19 cellular contexts compared by ENCODE assay signal in genomic region chr4:173469622-173470021, GRCh38.
DNase-seq lines count a peak whose midpoint lies in the region; ATAC-seq, FAIRE-seq and TF ChIP-seq lines count a peak whose summit lies in the region.
"Had no signal": no experiment of that assay in that cellular context is flagged by ENCODE, and none has a peak within 500 bp of the region (broad histone marks: within the 10 kb centered on the region; RNA-seq: fewer than 3 reads in every experiment).

No MANE protein-coding gene starts in this region.

- H3K9me1 ChIP-seq in K562 (ENCODE audit: control insufficient read depth, insufficient read depth, low read length): no peaks in the 10 kb centered on the region

- intact Hi-C loops in K562 (cut with micrococcal nuclease): no loop called here

- H3K4me3 Mint-ChIP-seq in glutamatergic neuron (ENCODE audit: unreplicated experiment): no peak overlapping the region
- H3K4me3 Mint-ChIP-seq: CD4-positive, alpha-beta memory T cell; HFFc6 had no signal

- no peaks in the 10 kb centered on the region for H3K36me3 Mint-ChIP-seq in glutamatergic neuron (ENCODE audit: unreplicated experiment)
- H3K36me3 Mint-ChIP-seq: CD4-positive, alpha-beta memory T cell had no signal

- peak overlapping the region; percentile 66 for H2AFZ ChIP-seq in K562 (ENCODE audit: low read depth, low read length)

- H3K9me3 ChIP-seq in K562 (replicated peaks; ENCODE audit: control insufficient read depth, insufficient read depth, low read depth, low read length) (no peaks in the 10 kb centered on the region), right atrium auricular region (no peaks in the 10 kb centered on the region)
- H3K9me3 ChIP-seq: HAP-1 had no signal

- in situ Hi-C loops in K562 (cut with MboI): no loop called here

- TF ChIP-seq POLR2A in K562 (conservative IDR thresholded peaks at IDR 0.05): no peak

- H3K27me3 ChIP-seq in K562 (ENCODE audit: control insufficient read depth in 2 of 2, insufficient read depth in 2 of 2, low read length in 2 of 2) (no peaks in the 10 kb centered on the region; a peak in 1 of 5 replicates), right atrium auricular region (no peaks in the 10 kb centered on the region)

- POLR2A ChIA-PET in K562 (lab: Yijun Ruan, JAX): interaction anchor here (0.5 kb wide), 1 partner anchor 281 kb away, joined by 3 read pairs; no protein-coding TSS in a partner anchor

- peaks cover 1% of the 10 kb centered on the region for H3K27me3 Mint-ChIP-seq in glutamatergic neuron (ENCODE audit: unreplicated experiment)

- H3K27ac ChIP-seq in K562 (ENCODE audit: extremely low read depth, low read depth, low read length) (no peak overlapping the region), right atrium auricular region (no peak overlapping the region)

- H3K27ac Mint-ChIP-seq in glutamatergic neuron (ENCODE audit: unreplicated experiment): no peak overlapping the region
- H3K27ac Mint-ChIP-seq: CD4-positive, alpha-beta memory T cell; HFFc6 had no signal

- no peak for TF ChIP-seq EP300 in K562 (IDR thresholded peaks at IDR 0.05; ENCODE audit: low read length)

- H3K4me3 ChIP-seq in K562: no peak overlapping the region
- H3K4me3 ChIP-seq in right atrium auricular region: no peak overlapping the region
- H3K4me3 ChIP-seq: HAP-1 had no signal

- DNase-seq in amniotic epithelial cell (ENCODE audit: low read depth) (peak; percentile 85), K562 (ENCODE audit: extremely low read depth in 1 of 4, low spot score in 3 of 4) (no peak), omental fat pad (ENCODE audit: low spot score) (no peak), glutamatergic neuron (no peak), right atrium auricular region (ENCODE audit: low spot score) (no peak)
- DNase-seq: C1 segment of cervical spinal cord; Calu3; CD4-positive, alpha-beta memory T cell; COR-L47; DMS53; DMS79 treated with DMSO at 0.1 percent for 48 hours; GF-D8; GOT3; HFFc6 had no signal

- H3K36me3 ChIP-seq in K562 (ENCODE audit: control insufficient read depth, insufficient read depth, low read length) (no peaks in the 10 kb centered on the region), right atrium auricular region (no peaks in the 10 kb centered on the region)
- H3K36me3 ChIP-seq: HAP-1 had no signal

- no peaks in the 10 kb centered on the region for H3K4me1 Mint-ChIP-seq in glutamatergic neuron (ENCODE audit: low read depth, unreplicated experiment)
- H3K4me1 Mint-ChIP-seq: CD4-positive, alpha-beta memory T cell had no signal

- peak; percentile 42 for FAIRE-seq in K562 (lab: Jason Lieb, UNC)
- FAIRE-seq: GM12891, GM18507, H54 had no signal

- no peak overlapping the region for H3K9ac ChIP-seq in K562 (ENCODE audit: insufficient read depth in 1 of 2, low read depth in 2 of 2, low read length in 2 of 2)

- TF ChIP-seq RAD21 in K562 (CRISPR knock-in tag; conservative IDR thresholded peaks at IDR 0.05 in 1 of 2, IDR thresholded peaks at IDR 0.05 in 1 of 2): no peak

- H3K4me1 ChIP-seq in K562 (replicated peaks in 1 of 2; ENCODE audit: control insufficient read depth in 2 of 2, insufficient read depth in 2 of 2, low read length in 2 of 2): no peaks in the 10 kb centered on the region; a peak in 1 of 5 replicates
- no peaks in the 10 kb centered on the region for H3K4me1 ChIP-seq in right atrium auricular region
- H3K4me1 ChIP-seq: HAP-1 had no signal

- no peaks in the 10 kb centered on the region for H3K9me3 Mint-ChIP-seq in glutamatergic neuron (ENCODE audit: unreplicated experiment)
- H3K9me3 Mint-ChIP-seq: CD4-positive, alpha-beta memory T cell; HFFc6 had no signal

- ATAC-seq in K562: peak; percentile 29; the same call in 1 of the 3 replicates
- ATAC-seq in omental fat pad (ENCODE audit: low FRiP score): peak; percentile 51
- no peak for ATAC-seq in GM19397 (IDR thresholded peaks at IDR 0.05; ENCODE audit: unreplicated experiment)

- 0 out of 2 replicates have a peak overlapping the region, but pooled peaks have one; percentile 42 for H3K4me2 ChIP-seq in K562 (ENCODE audit: insufficient read depth, low read length)

- no peak for TF ChIP-seq CTCF in K562 (IDR thresholded peaks at IDR 0.05 in 2 of 3, conservative IDR thresholded peaks at IDR 0.05 in 1 of 3; ENCODE audit: insufficient read depth in 2 of 3, low read depth in 1 of 3, low read length in 3 of 3)
- no peak for TF ChIP-seq CTCF in omental fat pad (IDR thresholded peaks at IDR 0.05)
- no peak for TF ChIP-seq CTCF in glutamatergic neuron (IDR thresholded peaks at IDR 0.05; ENCODE audit: partially characterized antibody, unreplicated experiment)
- no peak for TF ChIP-seq CTCF in right atrium auricular region (IDR thresholded peaks at IDR 0.05)

- no peaks in the 10 kb centered on the region for H3K79me2 ChIP-seq in K562 (ENCODE audit: control insufficient read depth, insufficient read depth, low read length)

- no TSS peak for BruUV-seq in K562 (replicated peaks; lab: Mats Ljungman, UMichigan)

- H4K20me1 ChIP-seq in K562 (replicated peaks; ENCODE audit: control insufficient read depth, insufficient read depth, low read length): no peaks in the 10 kb centered on the region

- CTCF ChIA-PET in K562 (lab: Yijun Ruan, JAX; ENCODE audit: low intra/inter-chr PET ratio): no interaction called here

- WGBS in K562 (ENCODE audit: insufficient coverage, low coverage, missing lambda C conversion rate): 10% methylated on average over 7 of the region's 7 CpGs

TF ChIP-seq in K562, 482 proteins besides CTCF, POLR2A, EP300 and RAD21:
- TF ChIP-seq HMG20A (CRISPR knock-in tag; conservative IDR thresholded peaks at IDR 0.05) (no peak), KHSRP (IDR thresholded peaks at IDR 0.05) (no peak), ARID4B (CRISPR knock-in tag; IDR thresholded peaks at IDR 0.05) (no peak), NUFIP1 (IDR thresholded peaks at IDR 0.05; ENCODE audit: partially characterized antibody) (no peak), ZNF586 (CRISPR knock-in tag; conservative IDR thresholded peaks at IDR 0.05) (no peak), COPS2 (conservative IDR thresholded peaks at IDR 0.05) (no peak), E2F5 (CRISPR knock-in tag; IDR thresholded peaks at IDR 0.05) (no peak), RBM22 (IDR thresholded peaks at IDR 0.05; ENCODE audit: low read depth, low read length, poor library complexity, severe bottlenecking) (no peak), U2AF2 (optimal IDR thresholded peaks at IDR 0.05; ENCODE audit: low read depth, low read length) (no peak)
